Comparison of ENCODE assay signal across 13 cellular contexts in genomic region chr9:115590016-115590415, GRCh38.
DNase-seq lines count a peak whose midpoint lies in the region; ATAC-seq lines count a peak whose summit lies in the region.
"Had no signal": no experiment of that assay in that cellular context is flagged by ENCODE, and none has a peak within 500 bp of the region (broad histone marks: within the 10 kb centered on the region; RNA-seq: fewer than 3 reads in every experiment).

No MANE protein-coding gene starts in this region.

- no peaks in the 10 kb centered on the region for H3K9me3 ChIP-seq in SJSA1 (replicated peaks)

- no peak for ATAC-seq in GM21723 (IDR thresholded peaks at IDR 0.05; ENCODE audit: unreplicated experiment)
- ATAC-seq: activated CD8-positive, alpha-beta T cell treated with anti-CD3 and anti-CD28 coated beads, Interleukin-2, amount 10 ng/mL, durations not matched to agents 7 days and 5 days; stimulated activated naive CD8-positive, alpha-beta T cell treated with anti-CD3 and anti-CD28 coated beads, Interleukin-15, Interleukin-2, amounts not matched to agents 100 U/mL and 50 U/mL, for 24 hours had no signal

- H3K4me3 ChIP-seq in SJSA1 (no peak overlapping the region), skeletal muscle cell (ENCODE audit: low read depth, low read length) (no peak overlapping the region)
- H3K4me3 ChIP-seq: spleen had no signal

- DNase-seq in GM03348 (ENCODE audit: low spot score) = peak; percentile 67
- DNase-seq in SJSA1 (ENCODE audit: low read depth in 1 of 2, low spot score in 2 of 2) = peak; percentile 86 to 91
- DNase-seq in fibroblast of peridontal ligament (ENCODE audit: extremely low read depth) = peak; percentile 99
- peak; percentile 93 for DNase-seq in skeletal muscle cell (ENCODE audit: low read depth)
- no peak for DNase-seq in DMS53 treated with DMSO at 0.1 percent for 48 hours (lab: John Stamatoyannopoulos, UW; ENCODE audit: unreplicated experiment)
- DNase-seq in NCI-H748 (lab: John Stamatoyannopoulos, UW; ENCODE audit: unreplicated experiment) = no peak
- DNase-seq in Kasumi-1 (lab: John Stamatoyannopoulos, UW) = no peak
- DNase-seq: activated CD8-positive, alpha-beta T cell treated with anti-CD3 and anti-CD28 coated beads, Interleukin-2, amount 10 ng/mL, durations not matched to agents 7 days and 5 days; activated naive CD8-positive, alpha-beta T cell treated with anti-CD3 and anti-CD28 coated beads for 36 hours; mesendoderm; spleen; stimulated activated naive CD8-positive, alpha-beta T cell treated with anti-CD3 and anti-CD28 coated beads, Interleukin-15, Interleukin-2, amounts not matched to agents 100 U/mL and 50 U/mL, for 24 hours had no signal

- peaks cover 53% of the 10 kb centered on the region for H3K4me1 ChIP-seq in SJSA1 (replicated peaks)
- H3K4me1 ChIP-seq: spleen had no signal

- H3K27me3 ChIP-seq in SJSA1 (replicated peaks) = no peaks in the 10 kb centered on the region

- no peaks in the 10 kb centered on the region for H3K36me3 ChIP-seq in SJSA1
- H3K36me3 ChIP-seq: spleen had no signal

- peak overlapping the region; percentile 91 for H3K27ac ChIP-seq in SJSA1
- H3K27ac ChIP-seq: spleen had no signal

Comparison
In these comparisons a context has a peak if more than half of its experiments do, and no peak if none do; other contexts are left out.
1. DNase-seq: peak in GM03348 (single experiment), SJSA1 (2 of 2), fibroblast of peridontal ligament (single experiment) and skeletal muscle cell (single experiment); none in DMS53 treated with DMSO at 0.1 percent for 48 hours (single experiment), NCI-H748 (single experiment) and Kasumi-1 (0 of 2).